12 cellular contexts compared by ENCODE assay signal in genomic region chr19:3537438-3538240, GRCh38. TPM values are rescaled to one million over a fixed set of nuclear protein-coding genes. Genes with fewer than 3 reads are reported as not detected.
DNase-seq lines count a peak whose midpoint lies in the region; ATAC-seq and TF ChIP-seq lines count a peak whose summit lies in the region.
"Had no signal": no experiment of that assay in that cellular context is flagged by ENCODE, and none has a peak within 500 bp of the region (broad histone marks: within the 10 kb centered on the region; RNA-seq: fewer than 3 reads in every experiment).

No MANE protein-coding gene starts in this region.

- no peak overlapping the region for H2AFZ ChIP-seq in PC-3 (ENCODE audit: low read length)

- no peaks in the 10 kb centered on the region for H3K9me3 ChIP-seq in BLaER1
- no peaks in the 10 kb centered on the region for H3K9me3 ChIP-seq in PC-3 (ENCODE audit: low read length)
- H3K9me3 ChIP-seq in right cardiac atrium (ENCODE audit: control insufficient read depth, low read length) = no peaks in the 10 kb centered on the region
- H3K9me3 ChIP-seq: lower lobe of right lung, SJSA1 had no signal

- H3K9me2 ChIP-seq in PC-3 (replicated peaks; ENCODE audit: low read length) = no peaks in the 10 kb centered on the region

- no TSS peak for BruUV-seq in PC-3 (replicated peaks; lab: Mats Ljungman, UMichigan)

- H3F3A ChIP-seq in PC-3 (ENCODE audit: low read length, unreplicated experiment) = no peaks in the 10 kb centered on the region

- WGBS in right cardiac atrium = 86% methylated on average over 22 of the region's 22 CpGs

- no peak for TF ChIP-seq CTCF in PC-3 (conservative IDR thresholded peaks at IDR 0.05; ENCODE audit: low read depth, low read length)

- 0 out of 2 replicates have a peak overlapping the region, but pooled peaks have one; percentile 11 for H3K27ac ChIP-seq in BLaER1
- H3K27ac ChIP-seq in PC-3 (ENCODE audit: low read length) = no peak overlapping the region
- H3K27ac ChIP-seq in right cardiac atrium (ENCODE audit: low read length) = no peak overlapping the region
- H3K27ac ChIP-seq: C4-2B, lower lobe of right lung, SJSA1 had no signal

- H3K4me2 ChIP-seq in BLaER1 (peak overlapping the region; percentile 86), PC-3 (ENCODE audit: low read length) (no peak overlapping the region)

- POLR2A ChIA-PET in PC-3 (lab: Charles Lee; ENCODE audit: unreplicated experiment) = no interaction called here

- H3K27me3 ChIP-seq in BLaER1 (no peaks in the 10 kb centered on the region), PC-3 (ENCODE audit: low read length) (no peaks in the 10 kb centered on the region), right cardiac atrium (ENCODE audit: control insufficient read depth, insufficient read depth) (no peaks in the 10 kb centered on the region)
- H3K27me3 ChIP-seq: SJSA1 had no signal

- intact Hi-C loops in PC-3 (cut with micrococcal nuclease) = no loop called here
- intact Hi-C loops in right cardiac atrium (cut with DNase I) = no loop called here

- no peaks in the 10 kb centered on the region for H3K79me2 ChIP-seq in PC-3 (ENCODE audit: low read length)

- CTCF ChIA-PET in PC-3 (lab: Charles Lee) = no interaction called here

- H3K9ac ChIP-seq in BLaER1 = no peak overlapping the region; the same call in 1 of the 2 replicates
- H3K9ac ChIP-seq in PC-3 (ENCODE audit: low read length) = no peak overlapping the region

- peak; percentile 19 for ATAC-seq in PC-3
- ATAC-seq in right cardiac atrium = peak; percentile 3 to 8

- peaks cover 54% of the 10 kb centered on the region for H3K36me3 ChIP-seq in BLaER1
- H3K36me3 ChIP-seq in PC-3 (ENCODE audit: low read depth, low read length) = no peaks in the 10 kb centered on the region

- H3K4me3 ChIP-seq in BLaER1 (no peak overlapping the region), PC-3 (ENCODE audit: low read length) (no peak overlapping the region), right cardiac atrium (ENCODE audit: low read length) (no peak overlapping the region)
- H3K4me3 ChIP-seq: lower lobe of right lung, SJSA1 had no signal

- peaks cover 76% of the 10 kb centered on the region for H4K20me1 ChIP-seq in BLaER1
- H4K20me1 ChIP-seq in PC-3 (ENCODE audit: low read length) = no peaks in the 10 kb centered on the region

- H3K4me1 ChIP-seq in BLaER1 (peaks cover 54% of the 10 kb centered on the region), PC-3 (ENCODE audit: insufficient read depth, low read length) (no peaks in the 10 kb centered on the region), right cardiac atrium (ENCODE audit: control insufficient read depth, insufficient read depth, low read length) (no peaks in the 10 kb centered on the region)
- H3K4me1 ChIP-seq: lower lobe of right lung had no signal

- no peak for DNase-seq in PC-3
- peak in 2 of 3 donors; percentile 59 to 66 for DNase-seq in right cardiac atrium
- no peak for DNase-seq in NCI-H1436 treated with DMSO at 0.1 percent for 48 hours (lab: John Stamatoyannopoulos, UW)
- DNase-seq in OCI-M2 (lab: John Stamatoyannopoulos, UW; ENCODE audit: unreplicated experiment) = no peak
- no peak for DNase-seq in inferior parietal cortex (ENCODE audit: extremely low spot score)
- DNase-seq: activated CD4-positive, alpha-beta memory T cell treated with anti-CD3 and anti-CD28 coated beads, Interleukin-2, amount 10 ng/mL, durations not matched to agents 7 days and 5 days; lower lobe of right lung had no signal

RNA-seq across cellular contexts. Expression of gene TEKTIP1, which starts 1.3 kb away (rescaled TPM):
- total RNA-seq in PC-3 (2014; rRNA removed) (not detected in 2 replicates), right cardiac atrium (1 to 10 TPM in 1 of 4 donors, under 1 TPM in 1, not detected in 2; 0.97 to 1.2 TPM)
- 0.20 TPM for polyA plus RNA-seq in right cardiac atrium
- total RNA-seq: fibroblast of lung, pulmonary artery endothelial cell had no signal
- polyA plus RNA-seq: fibroblast of lung had no signal

RNA-seq across cellular contexts. Expression of gene MFSD12, which starts 19.7 kb away (rescaled TPM):
- total RNA-seq in PC-3 (2014; rRNA removed) = 121 and 165 TPM in 2 replicates
- 10 to 100 TPM; 20.6 to 31.7 (median 29.6) TPM for total RNA-seq in right cardiac atrium
- polyA plus RNA-seq in right cardiac atrium = 21.3 TPM

RNA-seq across cellular contexts. Expression of gene FZR1, which starts 31.5 kb away (rescaled TPM):
- total RNA-seq in PC-3 (2014; rRNA removed) = 53.6 and 77.9 TPM in 2 replicates
- total RNA-seq in right cardiac atrium = 10 to 100 TPM; 18.6 to 23.3 (median 21.8) TPM
- polyA plus RNA-seq in right cardiac atrium = 14.3 TPM

RNA-seq across cellular contexts. Expression of gene HMG20B, which starts 35.1 kb away (rescaled TPM):
- total RNA-seq in PC-3 (2014; rRNA removed) (146 and 210 TPM in 2 replicates), right cardiac atrium (10 to 100 TPM; 35.7 to 46.0 (median 36.2) TPM)
- polyA plus RNA-seq in right cardiac atrium = 50.5 TPM

RNA-seq across cellular contexts. Expression of gene DOHH, which starts 37.2 kb away (rescaled TPM):
- 51.4 and 58.3 TPM in 2 replicates for total RNA-seq in PC-3 (2014; rRNA removed)
- total RNA-seq in right cardiac atrium = 10 to 100 TPM in 3 of 4 donors, 1 to 10 TPM in 1; 9.8 to 14.2 (median 11.4) TPM
- polyA plus RNA-seq in right cardiac atrium = 14.8 TPM

Comparison
In these comparisons a context has a peak if more than half of its experiments do, and no peak if none do; other contexts are left out.
1. DNase-seq: peak in right cardiac atrium (2 of 3); none in PC-3 (single experiment), NCI-H1436 treated with DMSO at 0.1 percent for 48 hours (single experiment), OCI-M2 (single experiment) and inferior parietal cortex (single experiment).